ENCODE assay signal across 7 cellular contexts in genomic region chr5:52156809-52157208, GRCh38.
DNase-seq lines count a peak whose midpoint lies in the region; ATAC-seq, FAIRE-seq and TF ChIP-seq lines count a peak whose summit lies in the region.
"Not testable (repeated sequence)": the region's sequence is repeated elsewhere in the genome, so short reads cannot be mapped to it uniquely, and the experiment has no call there.

No MANE protein-coding gene starts in this region.

- POLR2A ChIA-PET in activated CD8-positive, alpha-beta T cell treated with anti-CD3 and anti-CD28 coated beads, Interleukin-2, amount 10 ng/mL, durations not matched to agents 7 days and 5 days (lab: Charles Lee); GM12878 (lab: Charles Lee): not testable (repeated sequence)

- not testable (repeated sequence) for H3K4me3 ChIP-seq in KMS-11 (IDR thresholded peaks at IDR 0.05; ENCODE audit: insufficient read depth, low read depth, low read length); RWPE2 (ENCODE audit: severe bottlenecking); GM12878

- in situ Hi-C loops in GM12878 (cut with MboI), result not testable (repeated sequence)

- peak; percentile 77 for ATAC-seq in GM18870 (IDR thresholded peaks at IDR 0.05; ENCODE audit: unreplicated experiment)
- ATAC-seq in RWPE2 (ENCODE audit: low read depth); activated CD8-positive, alpha-beta T cell treated with anti-CD3 and anti-CD28 coated beads, Interleukin-2, amount 10 ng/mL, durations not matched to agents 7 days and 5 days: not testable (repeated sequence)
- ATAC-seq in GM12878, result peak; percentile 86
- ATAC-seq in stimulated activated effector memory CD8-positive, alpha-beta T cell treated with anti-CD3 and anti-CD28 coated beads, Interleukin-12 subunit alpha, Interleukin-12 subunit beta, amount 100 ng/mL, for 72 hours, result peak; percentile 11

- FAIRE-seq in GM12878 (lab: Jason Lieb, UNC), result not testable (repeated sequence)

- H3K4me1 ChIP-seq in KMS-11 (ENCODE audit: low read depth, poor library complexity, severe bottlenecking), result peaks cover 20% of the 10 kb centered on the region
- not testable (repeated sequence) for H3K4me1 ChIP-seq in RWPE2 (ENCODE audit: insufficient read depth, poor library complexity, severe bottlenecking); GM12878 (ENCODE audit: control insufficient read depth, insufficient read depth, low read length)

- peak overlapping the region; percentile 38 for H3K4me2 ChIP-seq in KMS-11
- H3K4me2 ChIP-seq in GM12878 (ENCODE audit: control insufficient read depth, insufficient read depth), result not testable (repeated sequence)

- H3K36me3 ChIP-seq in KMS-11 (ENCODE audit: insufficient read depth); RWPE2 (ENCODE audit: low read depth); GM12878 (ENCODE audit: control insufficient read depth in 2 of 2, insufficient read depth in 2 of 2, low read length in 1 of 2): not testable (repeated sequence)

- not testable (repeated sequence) for BruUV-seq in Calu3 (replicated peaks; lab: Mats Ljungman, UMichigan); GM12878 (replicated peaks; lab: Mats Ljungman, UMichigan)

- CTCF ChIA-PET in Calu3 (lab: Charles Lee); activated CD8-positive, alpha-beta T cell treated with anti-CD3 and anti-CD28 coated beads, Interleukin-2, amount 10 ng/mL, durations not matched to agents 7 days and 5 days (lab: Charles Lee); GM12878 (lab: Yijun Ruan, JAX): not testable (repeated sequence)

- not testable (repeated sequence) for H3K9me3 Mint-ChIP-seq in Calu3 (ENCODE audit: low read depth, unreplicated experiment); activated CD8-positive, alpha-beta T cell treated with anti-CD3 and anti-CD28 coated beads, Interleukin-2, amount 10 ng/mL, durations not matched to agents 7 days and 5 days (ENCODE audit: insufficient read depth)
- peaks cover 16% of the 10 kb centered on the region for H3K9me3 Mint-ChIP-seq in stimulated activated effector memory CD8-positive, alpha-beta T cell treated with anti-CD3 and anti-CD28 coated beads, Interleukin-12 subunit alpha, Interleukin-12 subunit beta, amount 100 ng/mL, for 72 hours

- TF ChIP-seq EP300 in GM12878 (IDR thresholded peaks at IDR 0.05; ENCODE audit: borderline replicate concordance in 1 of 2, control insufficient read depth in 1 of 2, low read depth in 2 of 2, low read length in 2 of 2), result not testable (repeated sequence)

- WGBS in GM12878 (ENCODE audit: insufficient coverage, insufficient replicate concordance, low lambda C conversion rate, missing lambda C conversion rate), result 30% methylated on average over 2 of the region's 2 CpGs

- H2AFZ ChIP-seq in KMS-11 (ENCODE audit: low read depth), result peak overlapping the region; percentile 62
- H2AFZ ChIP-seq in GM12878 (ENCODE audit: control insufficient read depth, low read depth, low read length), result not testable (repeated sequence)

- not testable (repeated sequence) for H3K79me2 ChIP-seq in KMS-11 (ENCODE audit: insufficient read depth, low read depth); GM12878 (ENCODE audit: control insufficient read depth, insufficient read depth, low read length)

- intact Hi-C loops in Calu3 (cut with micrococcal nuclease; ENCODE audit: unreplicated experiment); GM12878 (cut with micrococcal nuclease; ENCODE audit: unreplicated experiment): not testable (repeated sequence)

- peak overlapping the region; percentile 59 for H3K27ac ChIP-seq in KMS-11
- not testable (repeated sequence) for H3K27ac ChIP-seq in RWPE2 (ENCODE audit: poor library complexity, severe bottlenecking); GM12878 (ENCODE audit: control insufficient read depth, insufficient read depth)

- RAD21 ChIA-PET in GM12878 (lab: Charles Lee; ENCODE audit: unreplicated experiment), result not testable (repeated sequence)

- not testable (repeated sequence) for TF ChIP-seq CTCF in Calu3 (IDR thresholded peaks at IDR 0.05; ENCODE audit: unreplicated experiment); KMS-11 (conservative IDR thresholded peaks at IDR 0.05; ENCODE audit: low read depth, low read length); RWPE2 (IDR thresholded peaks at IDR 0.05; ENCODE audit: poor library complexity, severe bottlenecking); GM12878 (IDR thresholded peaks at IDR 0.05 in 2 of 3, conservative IDR thresholded peaks at IDR 0.05 in 1 of 3; ENCODE audit: control insufficient read depth in 2 of 3, extremely low read depth in 1 of 3, insufficient read depth in 1 of 3, low read depth in 3 of 3, low read length in 3 of 3)

- peak; percentile 13 for DNase-seq in Calu3
- peak; percentile 33 for DNase-seq in RWPE2 (ENCODE audit: low spot score)
- peak; percentile 48 for DNase-seq in activated CD8-positive, alpha-beta T cell treated with anti-CD3 and anti-CD28 coated beads, Interleukin-2, amount 10 ng/mL, durations not matched to agents 7 days and 5 days
- DNase-seq in GM12878 (ENCODE audit: low read depth, low spot score); stimulated activated effector memory CD8-positive, alpha-beta T cell treated with anti-CD3 and anti-CD28 coated beads, Interleukin-12 subunit alpha, Interleukin-12 subunit beta, amount 100 ng/mL, for 72 hours (ENCODE audit: low spot score in 2 of 2): not testable (repeated sequence)

- H3K36me3 Mint-ChIP-seq in Calu3 (ENCODE audit: insufficient read depth, unreplicated experiment); activated CD8-positive, alpha-beta T cell treated with anti-CD3 and anti-CD28 coated beads, Interleukin-2, amount 10 ng/mL, durations not matched to agents 7 days and 5 days (ENCODE audit: low read depth); stimulated activated effector memory CD8-positive, alpha-beta T cell treated with anti-CD3 and anti-CD28 coated beads, Interleukin-12 subunit alpha, Interleukin-12 subunit beta, amount 100 ng/mL, for 72 hours: not testable (repeated sequence)

- SMC1A ChIA-PET in GM12878 (lab: Charles Lee; ENCODE audit: uncharacterized antibody, unreplicated experiment), result not testable (repeated sequence)

- not testable (repeated sequence) for TF ChIP-seq POLR2A in GM12878 (IDR thresholded peaks at IDR 0.05; ENCODE audit: low read depth, low read length)

- H3K9ac ChIP-seq in KMS-11; GM12878 (ENCODE audit: control insufficient read depth, insufficient read depth, low read length): not testable (repeated sequence)

- H3K27me3 ChIP-seq in KMS-11 (ENCODE audit: insufficient read depth, low read depth); RWPE2 (ENCODE audit: insufficient read depth, poor library complexity, severe bottlenecking); GM12878 (replicated peaks in 1 of 2; ENCODE audit: control insufficient read depth in 2 of 2, insufficient read depth in 2 of 2, low read length in 1 of 2): not testable (repeated sequence)

- H3K9me3 ChIP-seq in RWPE2 (ENCODE audit: severe bottlenecking); GM12878 (replicated peaks; ENCODE audit: control insufficient read depth, insufficient read depth, low read length): not testable (repeated sequence)

- TF ChIP-seq RAD21 in GM12878 (IDR thresholded peaks at IDR 0.05; ENCODE audit: insufficient read depth, low read depth, low read length), result not testable (repeated sequence)

- H3K4me3 Mint-ChIP-seq in Calu3 (ENCODE audit: low read depth, unreplicated experiment); activated CD8-positive, alpha-beta T cell treated with anti-CD3 and anti-CD28 coated beads, Interleukin-2, amount 10 ng/mL, durations not matched to agents 7 days and 5 days; stimulated activated effector memory CD8-positive, alpha-beta T cell treated with anti-CD3 and anti-CD28 coated beads, Interleukin-12 subunit alpha, Interleukin-12 subunit beta, amount 100 ng/mL, for 72 hours: not testable (repeated sequence)

- not testable (repeated sequence) for H3K27ac Mint-ChIP-seq in Calu3 (ENCODE audit: unreplicated experiment); stimulated activated effector memory CD8-positive, alpha-beta T cell treated with anti-CD3 and anti-CD28 coated beads, Interleukin-12 subunit alpha, Interleukin-12 subunit beta, amount 100 ng/mL, for 72 hours
- peak overlapping the region; percentile 12 for H3K27ac Mint-ChIP-seq in activated CD8-positive, alpha-beta T cell treated with anti-CD3 and anti-CD28 coated beads, Interleukin-2, amount 10 ng/mL, durations not matched to agents 7 days and 5 days

- H3K4me1 Mint-ChIP-seq in Calu3 (ENCODE audit: low read depth, unreplicated experiment); stimulated activated effector memory CD8-positive, alpha-beta T cell treated with anti-CD3 and anti-CD28 coated beads, Interleukin-12 subunit alpha, Interleukin-12 subunit beta, amount 100 ng/mL, for 72 hours: not testable (repeated sequence)
- peaks cover 11% of the 10 kb centered on the region for H3K4me1 Mint-ChIP-seq in activated CD8-positive, alpha-beta T cell treated with anti-CD3 and anti-CD28 coated beads, Interleukin-2, amount 10 ng/mL, durations not matched to agents 7 days and 5 days (ENCODE audit: low read depth)

- not testable (repeated sequence) for H3K27me3 Mint-ChIP-seq in Calu3 (ENCODE audit: unreplicated experiment); activated CD8-positive, alpha-beta T cell treated with anti-CD3 and anti-CD28 coated beads, Interleukin-2, amount 10 ng/mL, durations not matched to agents 7 days and 5 days (ENCODE audit: low read depth)

- not testable (repeated sequence) for H4K20me1 ChIP-seq in KMS-11 (ENCODE audit: insufficient read depth); GM12878 (ENCODE audit: control insufficient read depth, insufficient read depth)
